Comparison of ENCODE assay signal across 1 cellular context in the genomic region with DNA sequence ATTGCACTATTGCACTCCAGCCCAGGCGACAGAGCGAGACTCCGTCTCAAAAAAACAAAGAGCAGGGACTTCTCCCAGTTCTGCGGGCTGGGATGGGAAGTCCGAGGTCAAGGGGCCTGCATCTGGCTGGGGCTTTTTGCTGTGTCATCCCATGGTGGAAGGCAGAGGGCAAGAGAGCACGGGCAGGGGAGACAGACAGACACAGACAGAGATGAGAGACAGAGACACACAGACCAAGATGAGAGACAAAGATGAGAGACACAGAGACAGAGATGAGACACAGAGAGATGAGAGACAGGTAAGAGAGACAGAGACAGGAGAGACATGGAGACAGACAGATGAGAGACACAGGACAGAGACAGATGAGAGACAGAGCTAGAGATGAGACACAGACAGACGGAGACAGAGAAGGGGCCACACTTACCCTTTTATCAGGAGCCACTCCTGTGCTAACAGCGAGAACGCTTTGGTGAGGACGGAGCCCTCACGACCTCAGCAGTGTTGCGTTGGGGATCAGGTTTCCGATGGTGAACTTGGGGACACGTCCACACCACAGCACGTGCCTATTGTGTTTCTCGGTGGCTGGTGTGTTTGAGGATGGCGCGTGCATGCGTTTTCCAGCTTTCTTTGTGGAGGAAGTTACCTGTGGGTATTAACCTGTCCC.
TF ChIP-seq lines count a peak whose summit lies in the region.

No MANE protein-coding gene starts in this region.

TF ChIP-seq in K562, 482 proteins besides CTCF, POLR2A, EP300 and RAD21 (continued from another document and continues in another):
- TF ChIP-seq, protein P1, sequence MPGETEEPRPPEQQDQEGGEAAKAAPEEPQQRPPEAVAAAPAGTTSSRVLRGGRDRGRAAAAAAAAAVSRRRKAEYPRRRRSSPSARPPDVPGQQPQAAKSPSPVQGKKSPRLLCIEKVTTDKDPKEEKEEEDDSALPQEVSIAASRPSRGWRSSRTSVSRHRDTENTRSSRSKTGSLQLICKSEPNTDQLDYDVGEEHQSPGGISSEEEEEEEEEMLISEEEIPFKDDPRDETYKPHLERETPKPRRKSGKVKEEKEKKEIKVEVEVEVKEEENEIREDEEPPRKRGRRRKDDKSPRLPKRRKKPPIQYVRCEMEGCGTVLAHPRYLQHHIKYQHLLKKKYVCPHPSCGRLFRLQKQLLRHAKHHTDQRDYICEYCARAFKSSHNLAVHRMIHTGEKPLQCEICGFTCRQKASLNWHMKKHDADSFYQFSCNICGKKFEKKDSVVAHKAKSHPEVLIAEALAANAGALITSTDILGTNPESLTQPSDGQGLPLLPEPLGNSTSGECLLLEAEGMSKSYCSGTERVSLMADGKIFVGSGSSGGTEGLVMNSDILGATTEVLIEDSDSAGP (CRISPR knock-in tag; IDR thresholded peaks at IDR 0.05), result no peak
- TF ChIP-seq SMARCC2 (IDR thresholded peaks at IDR 0.05; ENCODE audit: low read depth) (peak; percentile 59), STAT6 (CRISPR knock-in tag; IDR thresholded peaks at IDR 0.05) (no peak), FOXJ3 (CRISPR knock-in tag; IDR thresholded peaks at IDR 0.05) (no peak), NR0B1 (IDR thresholded peaks at IDR 0.05; ENCODE audit: partially characterized antibody) (no peak), STAT5B (CRISPR knock-in tag; IDR thresholded peaks at IDR 0.05) (no peak), MCM7 (IDR thresholded peaks at IDR 0.05) (peak in 1 of 2 experiments; percentile 93; a peak in 1 of 4 replicates), CHD2 (IDR thresholded peaks at IDR 0.05; ENCODE audit: low read depth, low read length) (no peak), ZNF318 (IDR thresholded peaks at IDR 0.05; ENCODE audit: borderline replicate concordance in 1 of 2, low read depth in 1 of 2) (peak in 1 of 2 experiments; percentile 43; a peak in 1 of 4 replicates), ZBTB43 (CRISPR knock-in tag; IDR thresholded peaks at IDR 0.05) (no peak), SMAD4 (CRISPR knock-in tag; conservative IDR thresholded peaks at IDR 0.05) (peak; percentile 95), HDAC2 (IDR thresholded peaks at IDR 0.05) (peak; percentile 86), ELF4 (CRISPR knock-in tag; IDR thresholded peaks at IDR 0.05) (peak; percentile 91), FUS (optimal IDR thresholded peaks at IDR 0.05; ENCODE audit: low read depth, low read length) (no peak), ZC3H4 (CRISPR knock-in tag; IDR thresholded peaks at IDR 0.05; ENCODE audit: borderline replicate concordance) (peak; percentile 34; the same call in 1 of the 2 replicates), ZBTB17 (CRISPR knock-in tag; IDR thresholded peaks at IDR 0.05) (no peak), PURB (CRISPR knock-in tag; IDR thresholded peaks at IDR 0.05; ENCODE audit: low read depth) (no peak), ZC3H11A (IDR thresholded peaks at IDR 0.05; ENCODE audit: low read depth, low read length) (no peak), ZNF785 (CRISPR knock-in tag; IDR thresholded peaks at IDR 0.05) (no peak), HIVEP1 (CRISPR knock-in tag; IDR thresholded peaks at IDR 0.05) (no peak)
- TF ChIP-seq, protein P2, sequence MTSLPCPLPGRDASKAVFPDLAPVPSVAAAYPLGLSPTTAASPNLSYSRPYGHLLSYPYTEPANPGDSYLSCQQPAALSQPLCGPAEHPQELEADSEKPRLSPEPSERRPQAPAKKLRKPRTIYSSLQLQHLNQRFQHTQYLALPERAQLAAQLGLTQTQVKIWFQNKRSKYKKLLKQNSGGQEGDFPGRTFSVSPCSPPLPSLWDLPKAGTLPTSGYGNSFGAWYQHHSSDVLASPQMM (CRISPR knock-in tag; IDR thresholded peaks at IDR 0.05), result no peak
- TF ChIP-seq, protein P3, sequence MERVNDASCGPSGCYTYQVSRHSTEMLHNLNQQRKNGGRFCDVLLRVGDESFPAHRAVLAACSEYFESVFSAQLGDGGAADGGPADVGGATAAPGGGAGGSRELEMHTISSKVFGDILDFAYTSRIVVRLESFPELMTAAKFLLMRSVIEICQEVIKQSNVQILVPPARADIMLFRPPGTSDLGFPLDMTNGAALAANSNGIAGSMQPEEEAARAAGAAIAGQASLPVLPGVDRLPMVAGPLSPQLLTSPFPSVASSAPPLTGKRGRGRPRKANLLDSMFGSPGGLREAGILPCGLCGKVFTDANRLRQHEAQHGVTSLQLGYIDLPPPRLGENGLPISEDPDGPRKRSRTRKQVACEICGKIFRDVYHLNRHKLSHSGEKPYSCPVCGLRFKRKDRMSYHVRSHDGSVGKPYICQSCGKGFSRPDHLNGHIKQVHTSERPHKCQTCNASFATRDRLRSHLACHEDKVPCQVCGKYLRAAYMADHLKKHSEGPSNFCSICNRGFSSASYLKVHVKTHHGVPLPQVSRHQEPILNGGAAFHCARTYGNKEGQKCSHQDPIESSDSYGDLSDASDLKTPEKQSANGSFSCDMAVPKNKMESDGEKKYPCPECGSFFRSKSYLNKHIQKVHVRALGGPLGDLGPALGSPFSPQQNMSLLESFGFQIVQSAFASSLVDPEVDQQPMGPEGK (CRISPR knock-in tag; IDR thresholded peaks at IDR 0.05; ENCODE audit: borderline replicate concordance), result no peak
- TF ChIP-seq, protein P4, sequence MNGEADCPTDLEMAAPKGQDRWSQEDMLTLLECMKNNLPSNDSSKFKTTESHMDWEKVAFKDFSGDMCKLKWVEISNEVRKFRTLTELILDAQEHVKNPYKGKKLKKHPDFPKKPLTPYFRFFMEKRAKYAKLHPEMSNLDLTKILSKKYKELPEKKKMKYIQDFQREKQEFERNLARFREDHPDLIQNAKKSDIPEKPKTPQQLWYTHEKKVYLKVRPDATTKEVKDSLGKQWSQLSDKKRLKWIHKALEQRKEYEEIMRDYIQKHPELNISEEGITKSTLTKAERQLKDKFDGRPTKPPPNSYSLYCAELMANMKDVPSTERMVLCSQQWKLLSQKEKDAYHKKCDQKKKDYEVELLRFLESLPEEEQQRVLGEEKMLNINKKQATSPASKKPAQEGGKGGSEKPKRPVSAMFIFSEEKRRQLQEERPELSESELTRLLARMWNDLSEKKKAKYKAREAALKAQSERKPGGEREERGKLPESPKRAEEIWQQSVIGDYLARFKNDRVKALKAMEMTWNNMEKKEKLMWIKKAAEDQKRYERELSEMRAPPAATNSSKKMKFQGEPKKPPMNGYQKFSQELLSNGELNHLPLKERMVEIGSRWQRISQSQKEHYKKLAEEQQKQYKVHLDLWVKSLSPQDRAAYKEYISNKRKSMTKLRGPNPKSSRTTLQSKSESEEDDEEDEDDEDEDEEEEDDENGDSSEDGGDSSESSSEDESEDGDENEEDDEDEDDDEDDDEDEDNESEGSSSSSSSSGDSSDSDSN (IDR thresholded peaks at IDR 0.05; ENCODE audit: borderline replicate concordance in 1 of 2, low read depth in 2 of 2, low read length in 2 of 2), result no peak
- TF ChIP-seq, protein P5, sequence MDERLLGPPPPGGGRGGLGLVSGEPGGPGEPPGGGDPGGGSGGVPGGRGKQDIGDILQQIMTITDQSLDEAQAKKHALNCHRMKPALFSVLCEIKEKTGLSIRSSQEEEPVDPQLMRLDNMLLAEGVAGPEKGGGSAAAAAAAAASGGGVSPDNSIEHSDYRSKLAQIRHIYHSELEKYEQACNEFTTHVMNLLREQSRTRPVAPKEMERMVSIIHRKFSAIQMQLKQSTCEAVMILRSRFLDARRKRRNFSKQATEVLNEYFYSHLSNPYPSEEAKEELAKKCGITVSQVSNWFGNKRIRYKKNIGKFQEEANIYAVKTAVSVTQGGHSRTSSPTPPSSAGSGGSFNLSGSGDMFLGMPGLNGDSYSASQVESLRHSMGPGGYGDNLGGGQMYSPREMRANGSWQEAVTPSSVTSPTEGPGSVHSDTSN (CRISPR knock-in tag; IDR thresholded peaks at IDR 0.05; ENCODE audit: low read depth), result no peak
- TF ChIP-seq, protein P5 (tag; conservative IDR thresholded peaks at IDR 0.05; ENCODE audit: low read depth), result no peak
